ENCODE assay signal across 23 cellular contexts in the genomic region with DNA sequence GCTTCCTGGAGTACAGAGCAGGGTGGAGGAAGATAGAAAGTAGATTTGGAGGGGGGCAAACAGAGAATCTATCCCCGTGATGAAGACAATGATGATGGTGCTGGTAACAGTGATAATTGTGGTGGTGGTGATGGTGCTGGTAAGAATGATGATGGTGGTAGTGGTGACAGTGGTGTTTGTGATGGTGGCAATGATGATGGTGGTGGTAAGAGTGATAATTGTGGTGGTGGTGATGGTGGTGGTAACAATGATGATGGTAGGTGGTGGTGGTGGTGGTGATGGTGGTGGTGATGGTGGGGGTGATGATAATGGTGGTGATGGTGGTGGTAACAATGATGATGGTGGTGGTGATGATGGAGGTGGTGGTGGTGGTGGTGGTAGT.
"Had no signal": no experiment of that assay in that cellular context is flagged by ENCODE, and none has a peak within 500 bp of the region (broad histone marks: within the 10 kb centered on the region; RNA-seq: fewer than 3 reads in every experiment).

No MANE protein-coding gene starts in this region.

- FAIRE-seq: endothelial cell of umbilical vein, islet of Langerhans, keratinocyte had no signal

- H3K36me3 Mint-ChIP-seq: mesothelial cell of epicardium had no signal

- H3K36me3 ChIP-seq: colonic mucosa, esophagus squamous epithelium, gastrocnemius medialis, heart right ventricle, left lung, lower lobe of right lung had no signal

- H3K4me1 ChIP-seq: colonic mucosa, esophagus squamous epithelium, gastrocnemius medialis, heart right ventricle, left lung, lower lobe of right lung had no signal

- H3K27ac ChIP-seq: colonic mucosa, dorsolateral prefrontal cortex, esophagus squamous epithelium, gastrocnemius medialis, heart right ventricle, left lung, lower lobe of right lung had no signal

- DNase-seq: colonic mucosa; dermis blood vessel endothelial cell; dorsolateral prefrontal cortex; effector CD4-positive, alpha-beta T cell; effector memory CD4-positive, alpha-beta T cell; esophagus squamous epithelium; foreskin fibroblast; foreskin melanocyte; gastrocnemius medialis; glutamatergic neuron; head of caudate nucleus; heart right ventricle; hippocampal formation; left cardiac atrium; left lung; left ventricle myocardium superior; lower lobe of right lung; mesenchymal stem cell; mucosa of descending colon had no signal

- H3K9me3 ChIP-seq: colonic mucosa, esophagus squamous epithelium, gastrocnemius medialis, heart right ventricle, left lung, lower lobe of right lung, mucosa of descending colon had no signal

- H3K4me3 ChIP-seq: colonic mucosa, dorsolateral prefrontal cortex, esophagus squamous epithelium, gastrocnemius medialis, heart right ventricle, left lung, lower lobe of right lung, mucosa of descending colon had no signal

- H3K4me3 Mint-ChIP-seq: mesothelial cell of epicardium had no signal

- H3K27ac Mint-ChIP-seq: mesothelial cell of epicardium had no signal

- ATAC-seq: gastrocnemius medialis, heart right ventricle, left cardiac atrium, left lung, left ventricle myocardium superior, lower lobe of right lung, mucosa of descending colon had no signal
